In the genomic region with DNA sequence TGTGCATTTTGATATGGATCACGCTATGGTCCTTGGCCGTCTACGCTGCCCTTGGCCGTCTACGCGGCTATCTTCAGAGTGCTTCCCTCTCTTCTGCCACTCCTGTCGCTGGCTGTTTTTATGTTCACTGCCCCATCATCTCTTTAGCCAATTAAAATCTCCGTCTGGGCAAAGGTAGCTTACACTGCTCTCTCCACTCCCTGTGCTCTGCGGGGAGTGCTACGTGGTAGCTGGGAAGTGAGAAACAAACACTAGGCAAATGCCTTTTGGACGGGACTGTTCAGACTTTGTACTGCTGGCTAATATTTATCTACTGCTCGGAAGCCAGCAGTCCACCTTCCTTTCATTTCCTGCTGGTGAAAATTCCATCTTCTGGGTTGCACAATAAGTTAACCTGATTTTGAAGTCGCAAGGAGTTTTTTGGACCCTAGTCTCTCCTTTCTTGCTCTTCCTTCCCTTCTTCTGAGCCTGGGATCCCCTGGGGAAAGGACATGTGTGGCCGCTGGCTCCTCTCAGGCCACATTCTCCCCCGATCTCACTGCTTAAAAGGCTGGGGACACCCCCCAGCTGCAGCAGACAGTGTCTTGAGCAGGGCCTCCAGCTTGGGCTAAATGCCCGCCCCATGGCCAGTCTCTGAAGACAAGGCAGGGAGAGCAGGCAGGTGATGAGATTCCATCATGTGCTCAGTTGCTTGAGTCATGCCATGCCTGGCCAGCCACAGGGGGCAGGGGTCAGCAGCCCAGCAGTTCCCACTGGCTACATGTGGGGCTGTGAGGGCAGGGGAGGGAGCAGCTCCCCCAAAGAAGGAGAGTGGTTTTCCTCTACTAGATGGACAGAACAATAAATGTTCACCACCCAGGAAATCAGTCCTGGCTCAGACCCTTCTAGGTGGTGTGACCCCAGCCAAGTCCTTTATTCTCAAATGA, we compare ENCODE assay signal across 1 cellular context.
TF ChIP-seq lines count a peak whose summit lies in the region.

No MANE protein-coding gene starts in this region.

TF ChIP-seq in HepG2, 621 proteins besides CTCF, POLR2A, EP300 and RAD21 (continued from another document and continues in another):
- TF ChIP-seq GPBP1L1 (CRISPR knock-in tag; IDR thresholded peaks at IDR 0.05) (no peak), HNF1B (CRISPR knock-in tag; IDR thresholded peaks at IDR 0.05) (peak; percentile 99), TOE1 (CRISPR knock-in tag; IDR thresholded peaks at IDR 0.05) (no peak), ZNF773 (CRISPR knock-in tag; IDR thresholded peaks at IDR 0.05; ENCODE audit: borderline replicate concordance) (no peak; the same call in 1 of the 2 replicates), SOX6 (IDR thresholded peaks at IDR 0.05) (no peak), SOX6 (CRISPR knock-in tag; IDR thresholded peaks at IDR 0.05) (peak; percentile 92), ZNF235 (CRISPR knock-in tag; IDR thresholded peaks at IDR 0.05; ENCODE audit: borderline replicate concordance) (peak; percentile 78; the same call in 1 of the 2 replicates), ETV5 (CRISPR knock-in tag; IDR thresholded peaks at IDR 0.05; ENCODE audit: borderline replicate concordance) (peak; percentile 88; the same call in 1 of the 2 replicates), XBP1 (CRISPR knock-in tag; IDR thresholded peaks at IDR 0.05) (no peak), ZNF792 (CRISPR knock-in tag; IDR thresholded peaks at IDR 0.05) (peak; percentile 72), ZNF614 (CRISPR knock-in tag; IDR thresholded peaks at IDR 0.05; ENCODE audit: borderline replicate concordance) (peak; percentile 88), ZNF567 (CRISPR knock-in tag; IDR thresholded peaks at IDR 0.05; ENCODE audit: borderline replicate concordance) (no peak; the same call in 1 of the 2 replicates), HIVEP1 (CRISPR knock-in tag; IDR thresholded peaks at IDR 0.05) (peak; percentile 84; the same call in 1 of the 2 replicates), NCOA2 (CRISPR knock-in tag; IDR thresholded peaks at IDR 0.05) (peak; percentile 93), ZNF652 (CRISPR knock-in tag; IDR thresholded peaks at IDR 0.05; ENCODE audit: borderline replicate concordance, low read depth) (peak; percentile 44; the same call in 1 of the 2 replicates), FOXO4 (CRISPR knock-in tag; conservative IDR thresholded peaks at IDR 0.05) (no peak), ZNF740 (CRISPR knock-in tag; IDR thresholded peaks at IDR 0.05) (no peak), ZNF260 (CRISPR knock-in tag; IDR thresholded peaks at IDR 0.05; ENCODE audit: borderline replicate concordance, low read depth) (no peak), KAT2B (IDR thresholded peaks at IDR 0.05; ENCODE audit: borderline replicate concordance, low read depth, low read length) (no peak), ZC3H13 (CRISPR knock-in tag; IDR thresholded peaks at IDR 0.05) (no peak), SMAD9 (CRISPR knock-in tag; IDR thresholded peaks at IDR 0.05) (no peak), NR2F2 (IDR thresholded peaks at IDR 0.05; ENCODE audit: borderline replicate concordance, low read depth) (no peak; the same call in 1 of the 2 replicates), PTBP1 (IDR thresholded peaks at IDR 0.05; ENCODE audit: low read depth, low read length, poor library complexity, severe bottlenecking) (no peak), NFE2L1 (CRISPR knock-in tag; IDR thresholded peaks at IDR 0.05; ENCODE audit: borderline replicate concordance) (0 out of 2 replicates have a peak, but pooled peaks have one; percentile 50), ZBTB44 (CRISPR knock-in tag; IDR thresholded peaks at IDR 0.05) (no peak), RBAK (CRISPR knock-in tag; IDR thresholded peaks at IDR 0.05) (no peak), FOSL2 (CRISPR knock-in tag; IDR thresholded peaks at IDR 0.05) (peak; percentile 85), CC2D1A (CRISPR knock-in tag; IDR thresholded peaks at IDR 0.05) (no peak), ARNT (IDR thresholded peaks at IDR 0.05) (no peak), MED13 (CRISPR knock-in tag; IDR thresholded peaks at IDR 0.05) (peak; percentile 69), MYC (CRISPR knock-in tag; IDR thresholded peaks at IDR 0.05; ENCODE audit: borderline replicate concordance) (peak; percentile 67), HMGXB4 (CRISPR knock-in tag; IDR thresholded peaks at IDR 0.05; ENCODE audit: borderline replicate concordance in 1 of 2, low read depth in 1 of 2) (peak in 1 of 2 experiments; percentile 50; a peak in 1 of 4 replicates)
- TF ChIP-seq, protein P1, sequence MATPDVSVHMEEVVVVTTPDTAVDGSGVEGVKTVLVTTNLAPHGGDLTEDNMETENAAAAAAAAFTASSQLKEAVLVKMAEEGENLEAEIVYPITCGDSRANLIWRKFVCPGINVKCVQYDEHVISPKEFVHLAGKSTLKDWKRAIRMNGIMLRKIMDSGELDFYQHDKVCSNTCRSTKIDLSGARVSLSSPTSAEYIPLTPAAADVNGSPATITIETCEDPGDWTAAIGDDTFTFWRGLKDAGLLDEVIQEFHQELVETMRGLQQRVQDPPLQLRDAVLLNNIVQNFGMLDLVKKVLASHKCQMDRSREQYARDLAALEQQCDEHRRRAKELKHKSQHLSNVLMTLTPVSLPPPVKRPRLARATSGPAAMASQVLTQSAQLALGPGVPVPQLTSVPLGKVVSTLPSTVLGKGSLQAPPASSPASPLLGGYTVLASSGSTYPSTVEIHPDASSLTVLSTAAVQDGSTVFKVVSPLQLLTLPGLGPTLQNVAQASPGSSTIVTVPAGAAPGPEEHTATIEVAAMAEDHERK (CRISPR knock-in tag; IDR thresholded peaks at IDR 0.05; ENCODE audit: low read depth), result no peak
- TF ChIP-seq, protein P2, sequence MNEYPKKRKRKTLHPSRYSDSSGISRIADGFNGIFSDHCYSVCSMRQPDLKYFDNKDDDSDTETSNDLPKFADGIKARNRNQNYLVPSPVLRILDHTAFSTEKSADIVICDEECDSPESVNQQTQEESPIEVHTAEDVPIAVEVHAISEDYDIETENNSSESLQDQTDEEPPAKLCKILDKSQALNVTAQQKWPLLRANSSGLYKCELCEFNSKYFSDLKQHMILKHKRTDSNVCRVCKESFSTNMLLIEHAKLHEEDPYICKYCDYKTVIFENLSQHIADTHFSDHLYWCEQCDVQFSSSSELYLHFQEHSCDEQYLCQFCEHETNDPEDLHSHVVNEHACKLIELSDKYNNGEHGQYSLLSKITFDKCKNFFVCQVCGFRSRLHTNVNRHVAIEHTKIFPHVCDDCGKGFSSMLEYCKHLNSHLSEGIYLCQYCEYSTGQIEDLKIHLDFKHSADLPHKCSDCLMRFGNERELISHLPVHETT (CRISPR knock-in tag; conservative IDR thresholded peaks at IDR 0.05), result no peak
- TF ChIP-seq, protein P3, sequence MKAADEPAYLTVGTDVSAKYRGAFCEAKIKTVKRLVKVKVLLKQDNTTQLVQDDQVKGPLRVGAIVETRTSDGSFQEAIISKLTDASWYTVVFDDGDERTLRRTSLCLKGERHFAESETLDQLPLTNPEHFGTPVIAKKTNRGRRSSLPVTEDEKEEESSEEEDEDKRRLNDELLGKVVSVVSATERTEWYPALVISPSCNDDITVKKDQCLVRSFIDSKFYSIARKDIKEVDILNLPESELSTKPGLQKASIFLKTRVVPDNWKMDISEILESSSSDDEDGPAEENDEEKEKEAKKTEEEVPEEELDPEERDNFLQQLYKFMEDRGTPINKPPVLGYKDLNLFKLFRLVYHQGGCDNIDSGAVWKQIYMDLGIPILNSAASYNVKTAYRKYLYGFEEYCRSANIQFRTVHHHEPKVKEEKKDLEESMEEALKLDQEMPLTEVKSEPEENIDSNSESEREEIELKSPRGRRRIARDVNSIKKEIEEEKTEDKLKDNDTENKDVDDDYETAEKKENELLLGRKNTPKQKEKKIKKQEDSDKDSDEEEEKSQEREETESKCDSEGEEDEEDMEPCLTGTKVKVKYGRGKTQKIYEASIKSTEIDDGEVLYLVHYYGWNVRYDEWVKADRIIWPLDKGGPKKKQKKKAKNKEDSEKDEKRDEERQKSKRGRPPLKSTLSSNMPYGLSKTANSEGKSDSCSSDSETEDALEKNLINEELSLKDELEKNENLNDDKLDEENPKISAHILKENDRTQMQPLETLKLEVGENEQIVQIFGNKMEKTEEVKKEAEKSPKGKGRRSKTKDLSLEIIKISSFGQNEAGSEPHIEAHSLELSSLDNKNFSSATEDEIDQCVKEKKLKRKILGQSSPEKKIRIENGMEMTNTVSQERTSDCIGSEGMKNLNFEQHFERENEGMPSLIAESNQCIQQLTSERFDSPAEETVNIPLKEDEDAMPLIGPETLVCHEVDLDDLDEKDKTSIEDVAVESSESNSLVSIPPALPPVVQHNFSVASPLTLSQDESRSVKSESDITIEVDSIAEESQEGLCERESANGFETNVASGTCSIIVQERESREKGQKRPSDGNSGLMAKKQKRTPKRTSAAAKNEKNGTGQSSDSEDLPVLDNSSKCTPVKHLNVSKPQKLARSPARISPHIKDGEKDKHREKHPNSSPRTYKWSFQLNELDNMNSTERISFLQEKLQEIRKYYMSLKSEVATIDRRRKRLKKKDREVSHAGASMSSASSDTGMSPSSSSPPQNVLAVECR (CRISPR knock-in tag; IDR thresholded peaks at IDR 0.05; ENCODE audit: borderline replicate concordance), result peak; percentile 54; the same call in 1 of the 2 replicates
- TF ChIP-seq, protein P4, sequence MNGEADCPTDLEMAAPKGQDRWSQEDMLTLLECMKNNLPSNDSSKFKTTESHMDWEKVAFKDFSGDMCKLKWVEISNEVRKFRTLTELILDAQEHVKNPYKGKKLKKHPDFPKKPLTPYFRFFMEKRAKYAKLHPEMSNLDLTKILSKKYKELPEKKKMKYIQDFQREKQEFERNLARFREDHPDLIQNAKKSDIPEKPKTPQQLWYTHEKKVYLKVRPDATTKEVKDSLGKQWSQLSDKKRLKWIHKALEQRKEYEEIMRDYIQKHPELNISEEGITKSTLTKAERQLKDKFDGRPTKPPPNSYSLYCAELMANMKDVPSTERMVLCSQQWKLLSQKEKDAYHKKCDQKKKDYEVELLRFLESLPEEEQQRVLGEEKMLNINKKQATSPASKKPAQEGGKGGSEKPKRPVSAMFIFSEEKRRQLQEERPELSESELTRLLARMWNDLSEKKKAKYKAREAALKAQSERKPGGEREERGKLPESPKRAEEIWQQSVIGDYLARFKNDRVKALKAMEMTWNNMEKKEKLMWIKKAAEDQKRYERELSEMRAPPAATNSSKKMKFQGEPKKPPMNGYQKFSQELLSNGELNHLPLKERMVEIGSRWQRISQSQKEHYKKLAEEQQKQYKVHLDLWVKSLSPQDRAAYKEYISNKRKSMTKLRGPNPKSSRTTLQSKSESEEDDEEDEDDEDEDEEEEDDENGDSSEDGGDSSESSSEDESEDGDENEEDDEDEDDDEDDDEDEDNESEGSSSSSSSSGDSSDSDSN (CRISPR knock-in tag; IDR thresholded peaks at IDR 0.05), result peak; percentile 42; the same call in 1 of the 2 replicates
